17 cellular contexts compared by ENCODE assay signal in genomic region chr16:12406840-12407690, GRCh38.
DNase-seq lines count a peak whose midpoint lies in the region; ATAC-seq and TF ChIP-seq lines count a peak whose summit lies in the region.
"Had no signal": no experiment of that assay in that cellular context is flagged by ENCODE, and none has a peak within 500 bp of the region (broad histone marks: within the 10 kb centered on the region; RNA-seq: fewer than 3 reads in every experiment).

No MANE protein-coding gene starts in this region.

- DNase-seq in GM13977 (ENCODE audit: low spot score) = peak; percentile 37
- peak; percentile 4 for DNase-seq in Panc1 (ENCODE audit: low read depth, low spot score)
- DNase-seq in fibroblast of gingiva (ENCODE audit: low read depth) = peak; percentile 38
- no peak for DNase-seq in stimulated activated naive B cell treated with anti-CD40 and anti-IgM and Interleukin-4, amounts not matched to agents 10 μg/mL and 1 μg/mL and 100 μg/mL, for 72 hours
- no peak for DNase-seq in activated naive CD4-positive, alpha-beta T cell treated with anti-CD3 and anti-CD28 coated beads, Interleukin-2, amount 10 ng/mL, durations not matched to agents 7 days and 5 days
- DNase-seq in ovary = no peak
- no peak for DNase-seq in cerebellum (ENCODE audit: low spot score)
- DNase-seq: activated T-cell treated with anti-CD3 and anti-CD28 coated beads, Interleukin-2, amount 50 U/mL, for 72 hours; aorta; NCI-H1694 treated with DMSO at 0.1 percent for 48 hours; NCI-H69; Right ventricle myocardium superior; T-helper 9 cell had no signal

- no TSS peak for BruUV-seq in Panc1 (replicated peaks; lab: Mats Ljungman, UMichigan)

- H3K9me3 Mint-ChIP-seq in stimulated activated naive B cell treated with anti-CD40 and anti-IgM and Interleukin-4, amounts not matched to agents 10 μg/mL and 1 μg/mL and 100 μg/mL, for 72 hours = no peaks in the 10 kb centered on the region
- H3K9me3 Mint-ChIP-seq in activated naive CD4-positive, alpha-beta T cell treated with anti-CD3 and anti-CD28 coated beads, Interleukin-2, amount 10 ng/mL, durations not matched to agents 7 days and 5 days = no peaks in the 10 kb centered on the region
- H3K9me3 Mint-ChIP-seq: activated T-cell treated with anti-CD3 and anti-CD28 coated beads, Interleukin-2, amount 50 U/mL, for 72 hours had no signal

- H3K4me1 ChIP-seq in Panc1 (ENCODE audit: control insufficient read depth, insufficient read depth, low read length) (peaks cover 8% of the 10 kb centered on the region; the same call in 1 of the 2 replicates), ovary (ENCODE audit: insufficient read depth) (peaks cover 4% of the 10 kb centered on the region)

- no peak overlapping the region for H3K4me3 Mint-ChIP-seq in stimulated activated naive B cell treated with anti-CD40 and anti-IgM and Interleukin-4, amounts not matched to agents 10 μg/mL and 1 μg/mL and 100 μg/mL, for 72 hours
- no peak overlapping the region for H3K4me3 Mint-ChIP-seq in activated naive CD4-positive, alpha-beta T cell treated with anti-CD3 and anti-CD28 coated beads, Interleukin-2, amount 10 ng/mL, durations not matched to agents 7 days and 5 days
- H3K4me3 Mint-ChIP-seq: activated T-cell treated with anti-CD3 and anti-CD28 coated beads, Interleukin-2, amount 50 U/mL, for 72 hours had no signal

- H3K4me3 ChIP-seq in Panc1 (ENCODE audit: low read depth in 2 of 2, low read length in 2 of 2) (no peak overlapping the region), ovary (no peak overlapping the region)
- H3K4me3 ChIP-seq: dorsolateral prefrontal cortex, skin epidermis had no signal

- intact Hi-C loops in Panc1 (cut with micrococcal nuclease; ENCODE audit: unreplicated experiment) (no loop called here), ovary (cut with DNase I) (loop anchor here in 1 of 4 donors (10.0 kb wide), 1 partner anchor 312 kb away; no protein-coding TSS in a partner anchor)

- TF ChIP-seq CTCF in GM13977 (IDR thresholded peaks at IDR 0.05; ENCODE audit: extremely low read depth, insufficient read depth, missing control alignments) (no peak), Panc1 (IDR thresholded peaks at IDR 0.05) (no peak), ovary (IDR thresholded peaks at IDR 0.05) (no peak)

- H3K27ac ChIP-seq in Panc1 (ENCODE audit: low read length) (no peak overlapping the region), ovary (no peak overlapping the region)
- H3K27ac ChIP-seq: KMS-11, skin epidermis had no signal

- no peaks in the 10 kb centered on the region for H3K27me3 Mint-ChIP-seq in stimulated activated naive B cell treated with anti-CD40 and anti-IgM and Interleukin-4, amounts not matched to agents 10 μg/mL and 1 μg/mL and 100 μg/mL, for 72 hours
- no peaks in the 10 kb centered on the region for H3K27me3 Mint-ChIP-seq in activated naive CD4-positive, alpha-beta T cell treated with anti-CD3 and anti-CD28 coated beads, Interleukin-2, amount 10 ng/mL, durations not matched to agents 7 days and 5 days

- H3K36me3 Mint-ChIP-seq in stimulated activated naive B cell treated with anti-CD40 and anti-IgM and Interleukin-4, amounts not matched to agents 10 μg/mL and 1 μg/mL and 100 μg/mL, for 72 hours = peaks cover 40 to 48% of the 10 kb centered on the region in 2 donors
- H3K36me3 Mint-ChIP-seq in activated naive CD4-positive, alpha-beta T cell treated with anti-CD3 and anti-CD28 coated beads, Interleukin-2, amount 10 ng/mL, durations not matched to agents 7 days and 5 days = peaks cover 3% of the 10 kb centered on the region

- H3K27ac Mint-ChIP-seq in stimulated activated naive B cell treated with anti-CD40 and anti-IgM and Interleukin-4, amounts not matched to agents 10 μg/mL and 1 μg/mL and 100 μg/mL, for 72 hours = peak overlapping the region; percentile 31
- no peak overlapping the region for H3K27ac Mint-ChIP-seq in activated naive CD4-positive, alpha-beta T cell treated with anti-CD3 and anti-CD28 coated beads, Interleukin-2, amount 10 ng/mL, durations not matched to agents 7 days and 5 days
- H3K27ac Mint-ChIP-seq: activated T-cell treated with anti-CD3 and anti-CD28 coated beads, Interleukin-2, amount 50 U/mL, for 72 hours had no signal

- no peak for TF ChIP-seq POLR2A in ovary (IDR thresholded peaks at IDR 0.05)

- no peak for TF ChIP-seq EP300 in ovary (IDR thresholded peaks at IDR 0.05)

- POLR2A ChIA-PET in Panc1 (lab: Charles Lee) = no interaction called here

- peaks cover 12 to 54% of the 10 kb centered on the region in 2 donors for H3K4me1 Mint-ChIP-seq in stimulated activated naive B cell treated with anti-CD40 and anti-IgM and Interleukin-4, amounts not matched to agents 10 μg/mL and 1 μg/mL and 100 μg/mL, for 72 hours
- H3K4me1 Mint-ChIP-seq in activated naive CD4-positive, alpha-beta T cell treated with anti-CD3 and anti-CD28 coated beads, Interleukin-2, amount 10 ng/mL, durations not matched to agents 7 days and 5 days = no peaks in the 10 kb centered on the region

- H3K36me3 ChIP-seq in Panc1 (ENCODE audit: control insufficient read depth, insufficient read depth, low read length) (no peaks in the 10 kb centered on the region), ovary (no peaks in the 10 kb centered on the region)

- in situ Hi-C loops in GM13977 (cut with MboI; ENCODE audit: low pct_unique_long_range_greater_than_20kb, low sequenced_read_pairs, unreplicated experiment) (no loop called here), Panc1 (cut with HindIII; ENCODE audit: low pct_unique_long_range_greater_than_20kb, low sequenced_read_pairs) (no loop called here)

- no peak for ATAC-seq in Panc1
- peak; percentile 41 to 52 for ATAC-seq in stimulated activated naive B cell treated with anti-CD40 and anti-IgM and Interleukin-4, amounts not matched to agents 10 μg/mL and 1 μg/mL and 100 μg/mL, for 72 hours (replicated peaks)
- ATAC-seq in HG02798 (IDR thresholded peaks at IDR 0.05; ENCODE audit: poor library complexity, unreplicated experiment) = no peak
- ATAC-seq: activated T-cell treated with anti-CD3 and anti-CD28 coated beads, Interleukin-2, amount 50 U/mL, for 72 hours had no signal

- H3K27me3 ChIP-seq in Panc1 (ENCODE audit: control insufficient read depth, insufficient read depth, low read length) (no peaks in the 10 kb centered on the region), ovary (no peaks in the 10 kb centered on the region)
- H3K27me3 ChIP-seq: dorsolateral prefrontal cortex had no signal

- WGBS in ovary, 3 donors = 78 to 89% (median 84%) methylated on average over 11 of the region's 11 CpGs

- H3K9me3 ChIP-seq in Panc1 (ENCODE audit: control insufficient read depth, insufficient read depth, low read depth, low read length) = no peaks in the 10 kb centered on the region
- no peaks in the 10 kb centered on the region for H3K9me3 ChIP-seq in ovary

- CTCF ChIA-PET in Panc1 (lab: Charles Lee) = interaction anchor here (0.7 to 0.8 kb wide), 2 partner anchors 179 to 1457 kb away, joined by 3 to 5 read pairs; no protein-coding TSS in a partner anchor
- CTCF ChIA-PET in activated naive CD4-positive, alpha-beta T cell treated with anti-CD3 and anti-CD28 coated beads, Interleukin-2, amount 10 ng/mL, durations not matched to agents 7 days and 5 days (lab: Charles Lee) = interaction anchor here (0.6 to 0.8 kb wide), 2 partner anchors 48 to 184 kb away, joined by 3 read pairs; no protein-coding TSS in a partner anchor

Comparison
In these comparisons a context has a peak if more than half of its experiments do, and no peak if none do; other contexts are left out.
1. DNase-seq: peak in GM13977 (single experiment), Panc1 (single experiment) and fibroblast of gingiva (single experiment); none in stimulated activated naive B cell treated with anti-CD40 and anti-IgM and Interleukin-4, amounts not matched to agents 10 μg/mL and 1 μg/mL and 100 μg/mL, for 72 hours (single experiment), activated naive CD4-positive, alpha-beta T cell treated with anti-CD3 and anti-CD28 coated beads, Interleukin-2, amount 10 ng/mL, durations not matched to agents 7 days and 5 days (single experiment), ovary (0 of 5) and cerebellum (single experiment).
2. ATAC-seq: peak in stimulated activated naive B cell treated with anti-CD40 and anti-IgM and Interleukin-4, amounts not matched to agents 10 μg/mL and 1 μg/mL and 100 μg/mL, for 72 hours (2 of 2); none in Panc1 (single experiment) and HG02798 (single experiment).